13 cellular contexts compared by ENCODE assay signal in the genomic region with DNA sequence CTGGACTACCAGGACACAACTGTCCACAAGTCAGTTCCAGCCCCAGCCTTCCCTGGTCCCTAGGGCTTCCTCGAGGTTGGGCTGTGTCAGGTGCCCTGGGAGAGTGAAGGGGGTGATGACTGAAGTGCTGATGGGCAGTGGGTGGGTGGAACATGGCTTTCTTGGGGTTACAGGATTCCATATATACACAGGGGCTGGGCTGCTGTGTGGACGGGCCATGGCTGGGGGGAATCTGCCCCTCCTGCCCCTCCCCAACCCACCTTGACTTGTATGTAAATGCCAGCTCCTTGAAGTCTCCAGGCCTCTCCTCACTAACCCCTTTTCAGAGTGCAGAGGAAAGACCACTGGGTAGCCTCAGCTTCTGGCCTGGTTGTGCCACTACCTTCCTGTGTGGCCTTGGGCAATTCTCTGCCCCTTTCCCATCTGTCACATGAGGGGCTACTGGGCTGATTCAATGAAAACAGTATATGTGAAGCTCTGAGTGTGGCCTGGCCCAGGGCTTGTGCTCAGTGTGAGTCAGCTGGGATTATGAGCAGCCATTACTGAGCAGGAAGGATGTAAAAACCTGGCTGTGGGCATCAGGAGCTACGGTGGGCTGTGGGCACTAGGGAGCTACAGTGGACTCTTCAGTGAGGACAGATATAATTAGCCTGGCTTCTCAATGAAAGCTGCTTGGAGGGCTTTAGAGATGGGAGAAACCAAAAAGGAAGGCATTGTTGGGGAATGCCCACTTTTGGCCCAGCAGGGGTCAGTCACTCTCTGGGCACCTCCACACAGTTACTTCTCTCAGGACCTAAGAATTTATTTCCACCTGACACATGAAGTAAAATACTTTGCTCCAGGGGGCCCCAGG. TPM values are rescaled to one million over a fixed set of nuclear protein-coding genes. Genes with fewer than 3 reads are reported as not detected.
A peak's percentile ranks its signal among the peaks of the same experiment; 100 is the strongest.
DNase-seq lines count a peak whose midpoint lies in the region; ATAC-seq, FAIRE-seq and TF ChIP-seq lines count a peak whose summit lies in the region.
"Had no signal": no experiment of that assay in that cellular context is flagged by ENCODE, and none has a peak within 500 bp of the region (broad histone marks: within the 10 kb centered on the region; RNA-seq: fewer than 3 reads in every experiment).

No MANE protein-coding gene starts in this region.

- ATAC-seq in HepG2 = peak; percentile 70
- no peak for ATAC-seq in right lobe of liver
- ATAC-seq in foreskin keratinocyte = no peak
- ATAC-seq in HG02885 (IDR thresholded peaks at IDR 0.05; ENCODE audit: poor library complexity, unreplicated experiment) = no peak

- H3K4me2 ChIP-seq in HepG2 (ENCODE audit: low read depth, low read length) (no peak overlapping the region), SU-DHL-6 (ENCODE audit: low read depth, low read length, poor library complexity, severe bottlenecking) (no peak overlapping the region)

- no TSS peak for BruUV-seq in HepG2 (replicated peaks; lab: Mats Ljungman, UMichigan)

- DNase-seq in HepG2 (ENCODE audit: low spot score) (peak; percentile 18), right lobe of liver (no peak), foreskin keratinocyte (no peak), superior temporal gyrus (ENCODE audit: extremely low spot score) (no peak), DMS 273 (lab: John Stamatoyannopoulos, UW; ENCODE audit: unreplicated experiment) (no peak)
- DNase-seq in activated T-helper 1 cell treated with anti-CD3 and anti-CD28 coated beads, Interleukin-12 subunit alpha, Interleukin-12 subunit beta, Interleukin-2, Interleukin-4 antibody, amounts not matched to agents 30 ng/mL and 10 ng/mL and 1 ng/mL, durations not matched to agents 14 hours and 24 hours and 36 hours (ENCODE audit: low spot score) = no peak
- DNase-seq: GOT3 had no signal

- TF ChIP-seq POLR2A in HepG2 (IDR thresholded peaks at IDR 0.05; ENCODE audit: insufficient read depth in 1 of 2, low read depth in 2 of 2, low read length in 2 of 2) (no peak), right lobe of liver (IDR thresholded peaks at IDR 0.05) (no peak)

- H3K4me3 Mint-ChIP-seq in activated T-helper 1 cell treated with anti-CD3 and anti-CD28 coated beads, Interleukin-12 subunit alpha, Interleukin-12 subunit beta, Interleukin-2, Interleukin-4 antibody, amounts not matched to agents 30 ng/mL and 10 ng/mL and 1 ng/mL, durations not matched to agents 14 hours and 24 hours and 36 hours = no peak overlapping the region
- H3K4me3 Mint-ChIP-seq: memory B cell had no signal

- TF ChIP-seq EP300 in HepG2 (IDR thresholded peaks at IDR 0.05; ENCODE audit: low read depth in 2 of 2, low read length in 2 of 2) (no peak), HepG2 (CRISPR knock-in tag; IDR thresholded peaks at IDR 0.05; ENCODE audit: borderline replicate concordance) (no peak)

- no peak overlapping the region for H3K4me3 ChIP-seq in HepG2 (replicated peaks in 1 of 3; ENCODE audit: insufficient read depth in 1 of 3, low read depth in 2 of 3, low read length in 3 of 3)
- H3K4me3 ChIP-seq in right lobe of liver = no peak overlapping the region
- H3K4me3 ChIP-seq in SU-DHL-6 (ENCODE audit: insufficient read depth, low read length, poor library complexity, severe bottlenecking) = no peak overlapping the region
- H3K4me3 ChIP-seq: esophagus muscularis mucosa, thoracic aorta had no signal

- peak; percentile 48 for TF ChIP-seq CTCF in HepG2 (CRISPR knock-in tag; IDR thresholded peaks at IDR 0.05)
- TF ChIP-seq CTCF in right lobe of liver (IDR thresholded peaks at IDR 0.05) = no peak
- TF ChIP-seq CTCF in SU-DHL-6 (IDR thresholded peaks at IDR 0.05; ENCODE audit: insufficient read depth, low read length, poor library complexity, severe bottlenecking) = peak; percentile 16
- TF ChIP-seq CTCF in foreskin keratinocyte (conservative IDR thresholded peaks at IDR 0.05) = peak; percentile 38

- no peaks in the 10 kb centered on the region for H3K9me2 ChIP-seq in SU-DHL-6 (replicated peaks; ENCODE audit: insufficient read depth, low read length)

- H3K79me2 ChIP-seq in HepG2 (ENCODE audit: insufficient read depth, low read length) (no peaks in the 10 kb centered on the region), SU-DHL-6 (ENCODE audit: insufficient read depth, low read length) (no peaks in the 10 kb centered on the region)

- WGBS in HepG2 (ENCODE audit: low lambda C conversion rate) = 71% methylated on average over 2 of the region's 3 CpGs
- WGBS in right lobe of liver (ENCODE audit: insufficient coverage, low coverage, low lambda C conversion rate, missing lambda C conversion rate) = 72% methylated on average over 2 of the region's 3 CpGs

- H4K20me1 ChIP-seq in HepG2 (ENCODE audit: insufficient read depth, low read length) (no peaks in the 10 kb centered on the region), SU-DHL-6 (ENCODE audit: low read depth, low read length) (no peaks in the 10 kb centered on the region)

- intact Hi-C loops in HepG2 (cut with micrococcal nuclease; ENCODE audit: unreplicated experiment) (loop anchor here (5.0 kb wide), 1 partner anchor 182 kb away; no protein-coding TSS in a partner anchor), right lobe of liver (cut with DNase I) (no loop called here)
- intact Hi-C loops in activated T-helper 1 cell treated with anti-CD3 and anti-CD28 coated beads, Interleukin-12 subunit alpha, Interleukin-12 subunit beta, Interleukin-2, Interleukin-4 antibody, amounts not matched to agents 30 ng/mL and 10 ng/mL and 1 ng/mL, durations not matched to agents 14 hours and 24 hours and 36 hours (cut with micrococcal nuclease) = no loop called here

- no peak overlapping the region for H3K27ac Mint-ChIP-seq in activated T-helper 1 cell treated with anti-CD3 and anti-CD28 coated beads, Interleukin-12 subunit alpha, Interleukin-12 subunit beta, Interleukin-2, Interleukin-4 antibody, amounts not matched to agents 30 ng/mL and 10 ng/mL and 1 ng/mL, durations not matched to agents 14 hours and 24 hours and 36 hours
- H3K27ac Mint-ChIP-seq: memory B cell had no signal

- H3K27ac ChIP-seq in HepG2 (ENCODE audit: extremely low read length, insufficient read depth, low read length) (no peak overlapping the region), right lobe of liver (no peak overlapping the region), SU-DHL-6 (ENCODE audit: low read depth, low read length) (no peak overlapping the region), foreskin keratinocyte (no peak overlapping the region)
- H3K27ac ChIP-seq: esophagus muscularis mucosa, HL-60, thoracic aorta had no signal

- peaks cover 14% of the 10 kb centered on the region for H3K4me1 ChIP-seq in HepG2 (ENCODE audit: insufficient read depth, low read length)
- H3K4me1 ChIP-seq in right lobe of liver = peaks cover 0 to 11% (median 5%) of the 10 kb centered on the region in 4 donors
- H3K4me1 ChIP-seq in foreskin keratinocyte = no peaks in the 10 kb centered on the region

- in situ Hi-C loops in HepG2 (cut with HindIII; ENCODE audit: extremely low pct_ligation_motif_present, low pct_unique_long_range_greater_than_20kb) = no loop called here

- H2AFZ ChIP-seq in HepG2 (ENCODE audit: low read length) (no peak overlapping the region), SU-DHL-6 (ENCODE audit: low read depth, low read length, severe bottlenecking) (no peak overlapping the region)

- H3K9ac ChIP-seq in HepG2 (ENCODE audit: insufficient read depth, low read depth, low read length) = no peak overlapping the region
- H3K9ac ChIP-seq in SU-DHL-6 (ENCODE audit: low read length) = no peak overlapping the region

- peak; percentile 60 for TF ChIP-seq RAD21 in HepG2 (CRISPR knock-in tag; IDR thresholded peaks at IDR 0.05)

- H3K27me3 Mint-ChIP-seq in activated T-helper 1 cell treated with anti-CD3 and anti-CD28 coated beads, Interleukin-12 subunit alpha, Interleukin-12 subunit beta, Interleukin-2, Interleukin-4 antibody, amounts not matched to agents 30 ng/mL and 10 ng/mL and 1 ng/mL, durations not matched to agents 14 hours and 24 hours and 36 hours (ENCODE audit: insufficient read depth) = peaks cover 3% of the 10 kb centered on the region

- POLR2A ChIA-PET in HepG2 (lab: Yijun Ruan, JAX) = no interaction called here

- no peaks in the 10 kb centered on the region for H3K36me3 Mint-ChIP-seq in activated T-helper 1 cell treated with anti-CD3 and anti-CD28 coated beads, Interleukin-12 subunit alpha, Interleukin-12 subunit beta, Interleukin-2, Interleukin-4 antibody, amounts not matched to agents 30 ng/mL and 10 ng/mL and 1 ng/mL, durations not matched to agents 14 hours and 24 hours and 36 hours (ENCODE audit: low read depth)
- H3K36me3 Mint-ChIP-seq: memory B cell had no signal

- no peaks in the 10 kb centered on the region for H3K4me1 Mint-ChIP-seq in activated T-helper 1 cell treated with anti-CD3 and anti-CD28 coated beads, Interleukin-12 subunit alpha, Interleukin-12 subunit beta, Interleukin-2, Interleukin-4 antibody, amounts not matched to agents 30 ng/mL and 10 ng/mL and 1 ng/mL, durations not matched to agents 14 hours and 24 hours and 36 hours (ENCODE audit: low read depth)
- H3K4me1 Mint-ChIP-seq: memory B cell had no signal

- H3F3A ChIP-seq in SU-DHL-6 (ENCODE audit: insufficient read depth) = no peaks in the 10 kb centered on the region

- no peak for FAIRE-seq in HepG2 (lab: Jason Lieb, UNC)

- no peaks in the 10 kb centered on the region for H3K9me3 Mint-ChIP-seq in activated T-helper 1 cell treated with anti-CD3 and anti-CD28 coated beads, Interleukin-12 subunit alpha, Interleukin-12 subunit beta, Interleukin-2, Interleukin-4 antibody, amounts not matched to agents 30 ng/mL and 10 ng/mL and 1 ng/mL, durations not matched to agents 14 hours and 24 hours and 36 hours
- H3K9me3 Mint-ChIP-seq: memory B cell had no signal

- H3K9me3 ChIP-seq in HepG2 (ENCODE audit: low read length) (no peaks in the 10 kb centered on the region), right lobe of liver (no peaks in the 10 kb centered on the region), SU-DHL-6 (ENCODE audit: insufficient read depth, low read length) (no peaks in the 10 kb centered on the region)
- H3K9me3 ChIP-seq: esophagus muscularis mucosa, thoracic aorta had no signal

- CTCF ChIA-PET in HepG2 (lab: Yijun Ruan, JAX; ENCODE audit: low intra/inter-chr PET ratio, low total read pairs) = interaction anchor here (1.2 to 3.7 kb wide), 3 partner anchors 152 to 193 kb away, joined by 4 to 18 read pairs (median 8); no protein-coding TSS in a partner anchor

- H3K36me3 ChIP-seq in HepG2 (replicated peaks in 1 of 2; ENCODE audit: control insufficient read depth in 1 of 2, insufficient read depth in 2 of 2, low read length in 2 of 2) (no peaks in the 10 kb centered on the region), right lobe of liver (no peaks in the 10 kb centered on the region), SU-DHL-6 (ENCODE audit: low read length) (no peaks in the 10 kb centered on the region)
- H3K36me3 ChIP-seq: esophagus muscularis mucosa, thoracic aorta had no signal

- no peaks in the 10 kb centered on the region for H3K27me3 ChIP-seq in HepG2 (ENCODE audit: control insufficient read depth in 1 of 2, insufficient read depth in 2 of 2, low read length in 2 of 2)
- no peaks in the 10 kb centered on the region for H3K27me3 ChIP-seq in right lobe of liver
- no peaks in the 10 kb centered on the region for H3K27me3 ChIP-seq in SU-DHL-6 (ENCODE audit: low read length)
- H3K27me3 ChIP-seq in foreskin keratinocyte = peaks cover 16% of the 10 kb centered on the region
- H3K27me3 ChIP-seq: esophagus muscularis mucosa had no signal

RNA-seq across cellular contexts. Expression of gene PITX1, which starts 23.3 kb away (rescaled TPM):
- total RNA-seq in HepG2 (2016; rRNA removed; fragmentation: Illumina TruSeq; extraction: Trizol) (13.1 and 20.2 TPM in 2 replicates), right lobe of liver (not detected), foreskin keratinocyte (0.56 and 0.99 TPM in 2 replicates)
- total RNA-seq in HepG2 (2016; cell fraction: cytosol; rRNA removed; fragmentation: Illumina TruSeq; extraction: Trizol; ENCODE audit: low read depth) = 12.8 and 17.7 TPM in 2 replicates
- total RNA-seq in HepG2 (2016; cell fraction: insoluble cytoplasmic fraction; rRNA removed; fragmentation: Illumina TruSeq; extraction: Trizol) = 12.5 and 19.9 TPM in 2 replicates
- total RNA-seq in HepG2 (2016; cell fraction: membrane; rRNA removed; fragmentation: Illumina TruSeq; extraction: Trizol) = 27.9 and 34.7 TPM in 2 replicates
- total RNA-seq in HepG2 (2016; cell fraction: nucleus; rRNA removed; fragmentation: Illumina TruSeq; extraction: Trizol) = 17.9 and 18.7 TPM in 2 replicates
- polyA plus RNA-seq in HepG2 (2011; rRNA removed) (11.7 and 17.0 TPM in 2 replicates), foreskin keratinocyte (0.43 and 0.82 TPM in 2 replicates)
- 13.4 and 20.2 TPM in 2 replicates for polyA plus RNA-seq in HepG2 (2011; cell fraction: cytosol; rRNA removed)
- 26.6 and 30.3 TPM in 2 replicates for polyA plus RNA-seq in HepG2 (2011; cell fraction: nucleus; rRNA removed)
- polyA plus RNA-seq in HepG2 (2012) = 6.9 and 13.4 TPM in 2 replicates
- polyA plus RNA-seq in HepG2 (2016; cell fraction: cytosol; fragmentation: Illumina TruSeq; extraction: Trizol; ENCODE audit: low read depth) = 29.4 and 35.3 TPM in 2 replicates
- polyA plus RNA-seq in HepG2 (2016; cell fraction: insoluble cytoplasmic fraction; fragmentation: Illumina TruSeq; extraction: Trizol; ENCODE audit: low read depth) = 19.1 and 27.9 TPM in 2 replicates
- 43.6 and 46.2 TPM in 2 replicates for polyA plus RNA-seq in HepG2 (2016; cell fraction: membrane; fragmentation: Illumina TruSeq; extraction: Trizol; ENCODE audit: low read depth)
- 32.5 and 33.9 TPM in 2 replicates for polyA plus RNA-seq in HepG2 (2016; cell fraction: nucleus; fragmentation: Illumina TruSeq; extraction: Trizol; ENCODE audit: insufficient read depth, low read depth)
- polyA minus RNA-seq in HepG2 (2011; rRNA and poly(A)+ RNA removed; ENCODE audit: low replicate concordance) = 19.5 and 28.2 TPM in 2 replicates
- polyA minus RNA-seq in HepG2 (2011; cell fraction: cytosol; rRNA and poly(A)+ RNA removed) = 10.5 and 12.9 TPM in 2 replicates
- polyA minus RNA-seq in HepG2 (2011; cell fraction: nucleus; rRNA and poly(A)+ RNA removed) = 6.4 and 6.8 TPM in 2 replicates
- 0.71 and 1.1 TPM in 2 replicates for total RNA-seq in activated T-helper 1 cell treated with anti-CD3 and anti-CD28 coated beads, Interleukin-12 subunit alpha, Interleukin-12 subunit beta, Interleukin-2, Interleukin-4 antibody, amounts not matched to agents 30 ng/mL and 10 ng/mL and 1 ng/mL, durations not matched to agents 14 hours and 24 hours and 36 hours
- total RNA-seq: thoracic aorta had no signal

RNA-seq across cellular contexts. Expression of gene CATSPER3, which starts 43.0 kb away (rescaled TPM):
- total RNA-seq in HepG2 (2016; rRNA removed; fragmentation: Illumina TruSeq; extraction: Trizol) (0.14 and 0.33 TPM in 2 replicates), right lobe of liver (1 to 10 TPM in 1 of 6 experiments, under 1 TPM in 3, not detected in 2; 0.29 to 1.1 (median 0.81) TPM), foreskin keratinocyte (0.10 and 0.18 TPM in 2 replicates)
- total RNA-seq in HepG2 (2016; cell fraction: cytosol; rRNA removed; fragmentation: Illumina TruSeq; extraction: Trizol; ENCODE audit: low read depth) = 0.30 TPM in 1 of 2 replicates, not detected in the other
- total RNA-seq in HepG2 (2016; cell fraction: insoluble cytoplasmic fraction; rRNA removed; fragmentation: Illumina TruSeq; extraction: Trizol) = 0.24 and 0.36 TPM in 2 replicates
- 0.28 and 0.37 TPM in 2 replicates for total RNA-seq in HepG2 (2016; cell fraction: membrane; rRNA removed; fragmentation: Illumina TruSeq; extraction: Trizol)
- 0.47 and 0.81 TPM in 2 replicates for total RNA-seq in HepG2 (2016; cell fraction: nucleus; rRNA removed; fragmentation: Illumina TruSeq; extraction: Trizol)
- polyA plus RNA-seq in HepG2 (2011; rRNA removed) (0.33 and 0.37 TPM in 2 replicates), foreskin keratinocyte (0.21 and 0.31 TPM in 2 replicates)
- 0.40 TPM in 2 replicates for polyA plus RNA-seq in HepG2 (2011; cell fraction: cytosol; rRNA removed)
- polyA plus RNA-seq in HepG2 (2011; cell fraction: nucleus; rRNA removed) = 0.66 and 0.99 TPM in 2 replicates
- 0.15 and 0.23 TPM in 2 replicates for polyA plus RNA-seq in HepG2 (2012)
- 0.32 and 0.54 TPM in 2 replicates for polyA plus RNA-seq in HepG2 (2016; cell fraction: cytosol; fragmentation: Illumina TruSeq; extraction: Trizol; ENCODE audit: low read depth)
- polyA plus RNA-seq in HepG2 (2016; cell fraction: insoluble cytoplasmic fraction; fragmentation: Illumina TruSeq; extraction: Trizol; ENCODE audit: low read depth) = 0.24 TPM in 1 of 2 replicates, not detected in the other
- 0.35 and 0.48 TPM in 2 replicates for polyA plus RNA-seq in HepG2 (2016; cell fraction: membrane; fragmentation: Illumina TruSeq; extraction: Trizol; ENCODE audit: low read depth)
- 0.97 and 1.7 TPM in 2 replicates for polyA plus RNA-seq in HepG2 (2016; cell fraction: nucleus; fragmentation: Illumina TruSeq; extraction: Trizol; ENCODE audit: insufficient read depth, low read depth)
- 1.1 and 3.6 TPM in 2 replicates for polyA minus RNA-seq in HepG2 (2011; rRNA and poly(A)+ RNA removed; ENCODE audit: low replicate concordance)
- not detected in 2 replicates for polyA minus RNA-seq in HepG2 (2011; cell fraction: cytosol; rRNA and poly(A)+ RNA removed)
- 0.90 and 1.1 TPM in 2 replicates for polyA minus RNA-seq in HepG2 (2011; cell fraction: nucleus; rRNA and poly(A)+ RNA removed)
- 0.41 and 0.81 TPM in 2 replicates for total RNA-seq in activated T-helper 1 cell treated with anti-CD3 and anti-CD28 coated beads, Interleukin-12 subunit alpha, Interleukin-12 subunit beta, Interleukin-2, Interleukin-4 antibody, amounts not matched to agents 30 ng/mL and 10 ng/mL and 1 ng/mL, durations not matched to agents 14 hours and 24 hours and 36 hours
- total RNA-seq: thoracic aorta had no signal

Comparison
In these comparisons a context has a peak if more than half of its experiments do, and no peak if none do; other contexts are left out.
1. CTCF ChIP-seq: peak in HepG2 (single experiment), SU-DHL-6 (single experiment) and foreskin keratinocyte (single experiment); none in right lobe of liver (0 of 4).